In the genomic region with DNA sequence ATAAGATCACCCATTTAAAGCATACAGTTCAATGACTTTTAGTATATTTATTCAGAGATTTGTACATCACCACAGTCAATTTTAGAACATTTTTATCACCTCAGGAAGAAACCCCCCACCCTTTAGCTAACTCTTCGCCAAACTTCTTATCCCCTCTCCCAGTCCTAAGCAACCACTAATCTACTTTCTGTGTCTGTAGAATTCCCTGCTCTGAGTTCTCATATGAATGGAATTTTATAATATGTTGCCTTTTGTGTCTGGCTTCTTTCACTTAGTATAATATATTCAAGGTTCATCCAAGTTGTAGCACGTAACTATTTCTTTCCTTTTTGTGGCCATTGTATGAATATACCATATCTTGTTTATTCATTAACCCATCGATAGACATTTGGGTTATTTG, we compare ENCODE assay signal across 15 cellular contexts. TPM values are rescaled to one million over a fixed set of nuclear protein-coding genes. Genes with fewer than 3 reads are reported as not detected.
DNase-seq lines count a peak whose midpoint lies in the region; ATAC-seq and TF ChIP-seq lines count a peak whose summit lies in the region.
"Had no signal": no experiment of that assay in that cellular context is flagged by ENCODE, and none has a peak within 500 bp of the region (broad histone marks: within the 10 kb centered on the region; RNA-seq: fewer than 3 reads in every experiment).

No MANE protein-coding gene starts in this region.

- peaks cover 45% of the 10 kb centered on the region for H3K4me1 Mint-ChIP-seq in activated T-cell treated with anti-CD3 and anti-CD28 coated beads, Interleukin-2, amount 50 U/mL, for 4 hours (ENCODE audit: low read depth)
- H3K4me1 Mint-ChIP-seq in activated B cell treated with CpG ODN at 0.5 μM for 24 hours = peaks cover 33% of the 10 kb centered on the region

- 31 to 36% methylated on average over 3 of the region's 3 CpGs for WGBS in esophagus squamous epithelium, 2 donors
- 60 to 77% (median 63%) methylated on average over 3 of the region's 3 CpGs for WGBS in spleen, 5 donors

- CTCF ChIA-PET in activated B cell treated with CpG ODN at 0.5 μM for 24 hours (lab: Charles Lee) = interaction anchor here (1.5 kb wide), 1 partner anchor 25 kb away, joined by 4 read pairs; no protein-coding TSS in a partner anchor

- no peaks in the 10 kb centered on the region for H3K27me3 Mint-ChIP-seq in activated T-cell treated with anti-CD3 and anti-CD28 coated beads, Interleukin-2, amount 50 U/mL, for 4 hours (ENCODE audit: low read depth)
- H3K27me3 Mint-ChIP-seq in activated B cell treated with CpG ODN at 0.5 μM for 24 hours = no peaks in the 10 kb centered on the region

- TF ChIP-seq CTCF in activated B cell treated with CpG ODN at 0.5 μM for 24 hours (IDR thresholded peaks at IDR 0.05) = no peak
- TF ChIP-seq CTCF in esophagus squamous epithelium (IDR thresholded peaks at IDR 0.05) = no peak
- no peak for TF ChIP-seq CTCF in spleen (IDR thresholded peaks at IDR 0.05 in 8 of 11, conservative IDR thresholded peaks at IDR 0.05 in 3 of 11)

- H3K27me3 ChIP-seq in esophagus squamous epithelium = no peaks in the 10 kb centered on the region
- no peaks in the 10 kb centered on the region for H3K27me3 ChIP-seq in spleen (replicated peaks in 1 of 7)
- H3K27me3 ChIP-seq: cardiac muscle cell, upper lobe of right lung had no signal

- no peak for DNase-seq in activated T-cell treated with anti-CD3 and anti-CD28 coated beads, Interleukin-2, amount 50 U/mL, for 4 hours
- no peak for DNase-seq in activated T-cell treated with anti-CD3 and anti-CD28 coated beads, Interleukin-2, amount 50 U/mL, for 48 hours
- DNase-seq in activated B cell treated with CpG ODN at 0.5 μM for 24 hours = no peak
- DNase-seq in esophagus squamous epithelium (lab: John Stamatoyannopoulos, UW) = no peak
- no peak for DNase-seq in spleen
- no peak for DNase-seq in NCI-H146 (lab: John Stamatoyannopoulos, UW)
- DNase-seq in inferior parietal cortex (ENCODE audit: extremely low spot score) = no peak
- DNase-seq: DMS53; NCI-H1436 treated with DMSO at 0.1 percent for 48 hours; NCI-H524; stimulated activated CD4-positive, alpha-beta T cell treated with anti-CD3 and anti-CD28 coated beads, Interleukin-12 subunit alpha, Interleukin-12 subunit beta, amount 100 ng/mL, for 4 hours; upper lobe of right lung had no signal

- peak overlapping the region; percentile 44 to 96 (median 90) for H3K27ac ChIP-seq in esophagus squamous epithelium
- H3K27ac ChIP-seq in spleen = peak overlapping the region in 5 of 8 donors; percentile 7 to 100 (median 23)
- H3K27ac ChIP-seq: cardiac muscle cell, upper lobe of right lung had no signal

- ATAC-seq in activated T-cell treated with anti-CD3 and anti-CD28 coated beads, Interleukin-2, amount 50 U/mL, for 4 hours = no peak
- no peak for ATAC-seq in activated B cell treated with CpG ODN at 0.5 μM for 24 hours (ENCODE audit: low read depth)
- ATAC-seq in HG02642 (IDR thresholded peaks at IDR 0.05; ENCODE audit: poor library complexity, unreplicated experiment) = no peak
- ATAC-seq: K562, upper lobe of right lung had no signal

- POLR2A ChIA-PET in activated B cell treated with CpG ODN at 0.5 μM for 24 hours (lab: Charles Lee) = interaction anchor here (0.6 to 1.2 kb wide), 4 partner anchors 14 to 523 kb away, joined by 3 to 4 read pairs (median 4); no protein-coding TSS in a partner anchor

- H3K36me3 ChIP-seq in esophagus squamous epithelium (peaks cover 5 to 67% (median 29%) of the 10 kb centered on the region in 3 donors), spleen (peaks cover 0 to 78% (median 47%) of the 10 kb centered on the region in 6 donors)

- H3K4me3 ChIP-seq in esophagus squamous epithelium (no peak overlapping the region), spleen (no peak overlapping the region)
- H3K4me3 ChIP-seq: cardiac muscle cell, K562, upper lobe of right lung had no signal

- H3K4me3 Mint-ChIP-seq in activated T-cell treated with anti-CD3 and anti-CD28 coated beads, Interleukin-2, amount 50 U/mL, for 4 hours = peak overlapping the region; percentile 47
- H3K4me3 Mint-ChIP-seq in activated B cell treated with CpG ODN at 0.5 μM for 24 hours = peak overlapping the region; percentile 50

- H3K36me3 Mint-ChIP-seq in activated T-cell treated with anti-CD3 and anti-CD28 coated beads, Interleukin-2, amount 50 U/mL, for 4 hours (ENCODE audit: insufficient read depth) = peaks cover 26% of the 10 kb centered on the region
- H3K36me3 Mint-ChIP-seq in activated B cell treated with CpG ODN at 0.5 μM for 24 hours (ENCODE audit: low read depth) = peaks cover 55% of the 10 kb centered on the region

- intact Hi-C loops in activated B cell treated with CpG ODN at 0.5 μM for 24 hours (cut with micrococcal nuclease) = no loop called here
- intact Hi-C loops in esophagus squamous epithelium (cut with DNase I) = no loop called here
- intact Hi-C loops in spleen (cut with DNase I; ENCODE audit: low total_unique reads) = no loop called here

- H3K4me1 ChIP-seq in esophagus squamous epithelium (peaks cover 39 to 59% (median 45%) of the 10 kb centered on the region in 3 donors), spleen (peaks cover 23 to 64% (median 56%) of the 10 kb centered on the region in 6 donors)

- no peak overlapping the region for H3K27ac Mint-ChIP-seq in activated B cell treated with CpG ODN at 0.5 μM for 24 hours

- no peak for TF ChIP-seq POLR2A in esophagus squamous epithelium (IDR thresholded peaks at IDR 0.05)
- TF ChIP-seq POLR2A in spleen (IDR thresholded peaks at IDR 0.05) = no peak

- peaks cover 12% of the 10 kb centered on the region for H3K9me3 Mint-ChIP-seq in activated T-cell treated with anti-CD3 and anti-CD28 coated beads, Interleukin-2, amount 50 U/mL, for 4 hours
- H3K9me3 Mint-ChIP-seq in activated B cell treated with CpG ODN at 0.5 μM for 24 hours = peaks cover 8% of the 10 kb centered on the region

- peaks cover 0 to 12% (median 9%) of the 10 kb centered on the region in 3 donors for H3K9me3 ChIP-seq in esophagus squamous epithelium
- peaks cover 5 to 21% (median 19%) of the 10 kb centered on the region in 8 donors for H3K9me3 ChIP-seq in spleen

RNA-seq across cellular contexts. Expression of gene ANKRD13D, which starts 3.6 kb away (rescaled TPM):
- 10 to 100 TPM; 67.7 to 75.4 (median 69.8) TPM for total RNA-seq in activated T-cell treated with anti-CD3 and anti-CD28 coated beads, Interleukin-2, amount 50 U/mL, for 4 hours
- total RNA-seq in activated B cell treated with CpG ODN at 0.5 μM for 24 hours (97.2 and 116 TPM in 2 replicates), esophagus squamous epithelium (10 to 100 TPM; 27.4 to 50.6 (median 41.6) TPM), spleen (100 to 1,000 TPM in 5 of 7 donors, 10 to 100 TPM in 2; 67.3 to 151 (median 124) TPM)
- polyA plus RNA-seq in spleen = 100 to 1,000 TPM in 2 of 3 donors, 10 to 100 TPM in 1; 65.2 to 138 (median 129) TPM

RNA-seq across cellular contexts. Expression of gene SSH3, which starts 10.7 kb away (rescaled TPM):
- 1 to 10 TPM; 4.8 to 7.2 (median 6.6) TPM for total RNA-seq in activated T-cell treated with anti-CD3 and anti-CD28 coated beads, Interleukin-2, amount 50 U/mL, for 4 hours
- 5.1 and 7.7 TPM in 2 replicates for total RNA-seq in activated B cell treated with CpG ODN at 0.5 μM for 24 hours
- 10 to 100 TPM; 51.4 to 78.4 (median 64.8) TPM for total RNA-seq in esophagus squamous epithelium
- total RNA-seq in spleen = 10 to 100 TPM; 14.6 to 31.8 (median 22.9) TPM
- 10 to 100 TPM in 1 of 3 donors, 1 to 10 TPM in 2; 4.3 to 11.1 (median 5.9) TPM for polyA plus RNA-seq in spleen

RNA-seq across cellular contexts. Expression of gene GRK2, which starts 26.4 kb away (rescaled TPM):
- total RNA-seq in activated T-cell treated with anti-CD3 and anti-CD28 coated beads, Interleukin-2, amount 50 U/mL, for 4 hours = 100 to 1,000 TPM; 152 to 172 (median 171) TPM
- 159 and 175 TPM in 2 replicates for total RNA-seq in activated B cell treated with CpG ODN at 0.5 μM for 24 hours
- 10 to 100 TPM; 54.1 to 93.2 (median 68.5) TPM for total RNA-seq in esophagus squamous epithelium
- 100 to 1,000 TPM; 168 to 301 (median 263) TPM for total RNA-seq in spleen
- polyA plus RNA-seq in spleen = 100 to 1,000 TPM; 119 to 270 (median 192) TPM
